Comparison of ENCODE assay signal across 10 cellular contexts in the genomic region with DNA sequence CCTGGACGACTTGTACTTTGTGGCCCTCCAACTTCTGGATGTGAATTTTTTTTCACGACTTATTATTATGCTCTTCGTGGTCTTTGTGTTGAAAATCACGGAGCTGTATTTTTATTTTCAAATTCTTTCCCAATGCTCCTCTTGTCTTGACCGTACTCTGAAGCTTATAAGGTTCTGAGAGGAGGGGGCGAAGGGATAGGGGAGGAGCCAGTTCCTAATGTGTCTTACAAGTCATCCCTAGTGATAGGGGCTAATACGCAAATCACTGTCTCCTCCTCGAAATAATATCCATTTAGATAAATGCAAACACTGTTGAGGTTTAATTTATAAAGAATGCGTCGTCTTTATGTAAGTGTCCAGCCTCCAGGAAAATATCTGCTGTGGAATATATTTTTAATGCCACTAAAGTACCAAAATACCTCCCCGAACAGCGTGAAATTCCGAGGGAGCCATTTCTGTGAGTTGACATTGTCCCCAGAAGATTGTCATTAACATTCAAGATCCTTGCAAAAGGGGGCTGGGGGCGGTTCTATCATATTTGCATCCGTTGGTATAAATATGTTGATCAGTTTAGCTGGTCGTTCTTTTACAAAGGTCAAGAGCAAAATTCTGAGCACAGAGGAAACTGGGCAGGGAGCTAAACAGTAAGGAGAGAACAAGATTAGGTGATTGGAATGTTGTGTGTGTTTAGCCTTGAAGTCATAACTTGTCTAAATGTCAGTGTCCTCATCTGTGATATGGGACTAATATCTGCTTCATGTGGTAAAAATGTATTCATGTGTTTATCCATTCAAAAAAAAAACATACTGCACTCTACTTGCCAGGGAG. TPM values are rescaled to one million over a fixed set of nuclear protein-coding genes. Genes with fewer than 3 reads are reported as not detected.
DNase-seq lines count a peak whose midpoint lies in the region; ATAC-seq, FAIRE-seq and TF ChIP-seq lines count a peak whose summit lies in the region.
"Had no signal": no experiment of that assay in that cellular context is flagged by ENCODE, and none has a peak within 500 bp of the region (broad histone marks: within the 10 kb centered on the region; RNA-seq: fewer than 3 reads in every experiment).

No MANE protein-coding gene starts in this region.

- H3K9me3 ChIP-seq in SK-N-SH = no peaks in the 10 kb centered on the region
- no peaks in the 10 kb centered on the region for H3K9me3 ChIP-seq in astrocyte (ENCODE audit: insufficient read depth, low read depth, low read length)
- no peaks in the 10 kb centered on the region for H3K9me3 ChIP-seq in suprapubic skin

- DNase-seq in SK-N-SH (no peak), astrocyte (ENCODE audit: low read depth) (peak; percentile 36), kidney glomerular epithelial cell (lab: John Stamatoyannopoulos, UW) (peak; percentile 62), suprapubic skin (ENCODE audit: low spot score in 2 of 2) (no peak), SKM-1 (lab: John Stamatoyannopoulos, UW; ENCODE audit: unreplicated experiment) (no peak), SW 1271 (lab: John Stamatoyannopoulos, UW) (no peak), DMS 273 treated with DMSO at 0.1 percent for 48 hours (lab: John Stamatoyannopoulos, UW) (no peak)
- DNase-seq: NCI-H2227 treated with DMSO at 0.1 percent for 48 hours had no signal

- H2AFZ ChIP-seq in SK-N-SH (ENCODE audit: low read depth) = no peak overlapping the region
- peak overlapping the region; percentile 64 for H2AFZ ChIP-seq in astrocyte (ENCODE audit: low read depth, low read length)

- ATAC-seq in SK-N-SH treated with all-trans-retinoic acid at 6 μM for 48 hours = no peak

- peak overlapping the region in 1 of 2 experiments; percentile 77; a peak in 1 of 4 replicates for H3K27ac ChIP-seq in SK-N-SH (ENCODE audit: low read depth in 2 of 2, low read length in 1 of 2)
- peak overlapping the region; percentile 97 for H3K27ac ChIP-seq in astrocyte (ENCODE audit: low read depth, low read length)
- H3K27ac ChIP-seq in suprapubic skin = peak overlapping the region; percentile 93

- peak overlapping the region; percentile 89 for H3K4me3 Mint-ChIP-seq in astrocyte (ENCODE audit: unreplicated experiment)

- H3K4me1 ChIP-seq in SK-N-SH (ENCODE audit: control insufficient read depth in 1 of 2, insufficient read depth in 2 of 2, low read depth in 1 of 2, low read length in 1 of 2) (peaks cover 0 to 4% of the 10 kb centered on the region in 2 experiments; a peak in 3 of 4 replicates), astrocyte (ENCODE audit: insufficient read depth, low read length) (peaks cover 17% of the 10 kb centered on the region), suprapubic skin (peaks cover 39% of the 10 kb centered on the region)

- peaks cover 11% of the 10 kb centered on the region for H3K36me3 Mint-ChIP-seq in astrocyte (ENCODE audit: low read depth, unreplicated experiment)

- WGBS in SK-N-SH (ENCODE audit: low lambda C conversion rate) = 12% methylated on average over 16 of the region's 16 CpGs
- 18% methylated on average over 16 of the region's 16 CpGs for whole genome bisulfite sequencing in suprapubic skin

- POLR2A ChIA-PET in SK-N-SH (lab: Yijun Ruan, JAX) = no interaction called here

- no peak for TF ChIP-seq POLR2A in suprapubic skin (IDR thresholded peaks at IDR 0.05)

- no peak for TF ChIP-seq CTCF in SK-N-SH (IDR thresholded peaks at IDR 0.05)
- no peak for TF ChIP-seq CTCF in astrocyte (IDR thresholded peaks at IDR 0.05; ENCODE audit: insufficient read depth, low read depth, low read length)
- TF ChIP-seq CTCF in suprapubic skin (IDR thresholded peaks at IDR 0.05) = no peak

- FAIRE-seq in astrocyte (lab: Jason Lieb, UNC) = peak; percentile 73
- FAIRE-seq: colon had no signal

- H3K9ac ChIP-seq in SK-N-SH (peak overlapping the region; percentile 86), astrocyte (ENCODE audit: low read length) (peak overlapping the region; percentile 99)

- no peaks in the 10 kb centered on the region for H3F3A ChIP-seq in SK-N-SH (replicated peaks; ENCODE audit: insufficient read depth)

- H3K36me3 ChIP-seq in SK-N-SH (replicated peaks in 1 of 2; ENCODE audit: control insufficient read depth in 1 of 2, insufficient read depth in 2 of 2, low read length in 1 of 2) (no peaks in the 10 kb centered on the region), astrocyte (ENCODE audit: insufficient read depth, low read length) (no peaks in the 10 kb centered on the region), suprapubic skin (no peaks in the 10 kb centered on the region)

- peaks cover 20% of the 10 kb centered on the region; the same call in 1 of the 2 replicates for H3K27me3 ChIP-seq in SK-N-SH (ENCODE audit: insufficient read depth)
- H3K27me3 ChIP-seq in astrocyte (ENCODE audit: insufficient read depth, low read length) = no peaks in the 10 kb centered on the region
- peaks cover 12% of the 10 kb centered on the region for H3K27me3 ChIP-seq in suprapubic skin

- H3K9me3 Mint-ChIP-seq in astrocyte (ENCODE audit: unreplicated experiment) = peaks cover 2% of the 10 kb centered on the region

- H3K4me2 ChIP-seq in SK-N-SH = peak overlapping the region; percentile 85
- peak overlapping the region; percentile 92 for H3K4me2 ChIP-seq in astrocyte (ENCODE audit: low read length)

- no peaks in the 10 kb centered on the region for H3K27me3 Mint-ChIP-seq in astrocyte (ENCODE audit: low read depth, unreplicated experiment)

- CTCF ChIA-PET in SK-N-SH (lab: Yijun Ruan, JAX) = no interaction called here

- H4K20me1 ChIP-seq in SK-N-SH (ENCODE audit: insufficient read depth) (peaks cover 3% of the 10 kb centered on the region; the same call in 1 of the 2 replicates), astrocyte (ENCODE audit: insufficient read depth, low read length) (peaks cover 20% of the 10 kb centered on the region)

- TF ChIP-seq EP300 in SK-N-SH (IDR thresholded peaks at IDR 0.05; ENCODE audit: borderline replicate concordance in 1 of 2, low read depth in 1 of 2, low read length in 1 of 2) (no peak), suprapubic skin (IDR thresholded peaks at IDR 0.05) (no peak)

- no peak for TF ChIP-seq RAD21 in SK-N-SH (IDR thresholded peaks at IDR 0.05; ENCODE audit: low read length)

- H3K79me2 ChIP-seq in SK-N-SH (ENCODE audit: insufficient read depth) (peaks cover 31% of the 10 kb centered on the region), astrocyte (ENCODE audit: insufficient read depth, low read length) (peaks cover 41% of the 10 kb centered on the region)

- peak overlapping the region; percentile 89 for H3K27ac Mint-ChIP-seq in astrocyte (ENCODE audit: unreplicated experiment)

- no peaks in the 10 kb centered on the region for H3K9me2 ChIP-seq in SK-N-SH

- H3K4me1 Mint-ChIP-seq in astrocyte (ENCODE audit: low read depth, unreplicated experiment) = peaks cover 12% of the 10 kb centered on the region

- H3K4me3 ChIP-seq in SK-N-SH (ENCODE audit: low read depth in 2 of 2, low read length in 1 of 2) (peak overlapping the region; percentile 60 to 74), astrocyte (ENCODE audit: insufficient read depth, low read depth, low read length) (peak overlapping the region; percentile 100), suprapubic skin (peak overlapping the region; percentile 95)

TF ChIP-seq in SK-N-SH, 30 proteins besides CTCF, POLR2A, EP300 and RAD21:
- TF ChIP-seq, protein P1, sequence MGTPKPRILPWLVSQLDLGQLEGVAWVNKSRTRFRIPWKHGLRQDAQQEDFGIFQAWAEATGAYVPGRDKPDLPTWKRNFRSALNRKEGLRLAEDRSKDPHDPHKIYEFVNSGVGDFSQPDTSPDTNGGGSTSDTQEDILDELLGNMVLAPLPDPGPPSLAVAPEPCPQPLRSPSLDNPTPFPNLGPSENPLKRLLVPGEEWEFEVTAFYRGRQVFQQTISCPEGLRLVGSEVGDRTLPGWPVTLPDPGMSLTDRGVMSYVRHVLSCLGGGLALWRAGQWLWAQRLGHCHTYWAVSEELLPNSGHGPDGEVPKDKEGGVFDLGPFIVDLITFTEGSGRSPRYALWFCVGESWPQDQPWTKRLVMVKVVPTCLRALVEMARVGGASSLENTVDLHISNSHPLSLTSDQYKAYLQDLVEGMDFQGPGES (IDR thresholded peaks at IDR 0.05; ENCODE audit: low read depth, low read length) = no peak
- no peak for TF ChIP-seq SIN3A (IDR thresholded peaks at IDR 0.05; ENCODE audit: borderline replicate concordance, low read depth, low read length)

TF ChIP-seq in SK-N-SH treated with all-trans-retinoic acid at 6 μM for 48 hours, 23 proteins besides CTCF, POLR2A, EP300 and RAD21 (continues in another document):
- TF ChIP-seq, protein P2, sequence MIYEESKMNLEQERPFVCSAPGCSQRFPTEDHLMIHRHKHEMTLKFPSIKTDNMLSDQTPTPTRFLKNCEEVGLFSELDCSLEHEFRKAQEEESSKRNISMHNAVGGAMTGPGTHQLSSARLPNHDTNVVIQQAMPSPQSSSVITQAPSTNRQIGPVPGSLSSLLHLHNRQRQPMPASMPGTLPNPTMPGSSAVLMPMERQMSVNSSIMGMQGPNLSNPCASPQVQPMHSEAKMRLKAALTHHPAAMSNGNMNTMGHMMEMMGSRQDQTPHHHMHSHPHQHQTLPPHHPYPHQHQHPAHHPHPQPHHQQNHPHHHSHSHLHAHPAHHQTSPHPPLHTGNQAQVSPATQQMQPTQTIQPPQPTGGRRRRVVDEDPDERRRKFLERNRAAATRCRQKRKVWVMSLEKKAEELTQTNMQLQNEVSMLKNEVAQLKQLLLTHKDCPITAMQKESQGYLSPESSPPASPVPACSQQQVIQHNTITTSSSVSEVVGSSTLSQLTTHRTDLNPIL (CRISPR knock-in tag; IDR thresholded peaks at IDR 0.05; ENCODE audit: low read depth) = no peak
- TF ChIP-seq ZNF8 (CRISPR knock-in tag; IDR thresholded peaks at IDR 0.05) = no peak
- no peak for TF ChIP-seq PPARA (CRISPR knock-in tag; IDR thresholded peaks at IDR 0.05; ENCODE audit: borderline replicate concordance)
- TF ChIP-seq BACH2 (CRISPR knock-in tag; IDR thresholded peaks at IDR 0.05; ENCODE audit: borderline replicate concordance) = no peak
- no peak for TF ChIP-seq ZFP3 (CRISPR knock-in tag; IDR thresholded peaks at IDR 0.05)
- no peak for TF ChIP-seq ZNF565 (CRISPR knock-in tag; conservative IDR thresholded peaks at IDR 0.05; ENCODE audit: low read depth)
- TF ChIP-seq RARB (CRISPR knock-in tag; IDR thresholded peaks at IDR 0.05) = no peak

RNA-seq across cellular contexts. Expression of a gene that starts 3.7 kb away (rescaled TPM):
- 32.2 and 41.3 TPM in 2 replicates for polyA plus RNA-seq in SK-N-SH (2012; rRNA removed)
- 24.5 and 30.8 TPM in 2 replicates for polyA plus RNA-seq in SK-N-SH (2012; cell fraction: cytosol; rRNA removed)
- 76.0 and 102 TPM in 2 replicates for polyA plus RNA-seq in SK-N-SH (2012; cell fraction: nucleus; rRNA removed)
- total RNA-seq in astrocyte (590 and 591 TPM in 2 replicates), suprapubic skin (100 to 1,000 TPM in 3 of 4 donors, 10 to 100 TPM in 1; 91.2 to 133 (median 105) TPM)

Comparison
In these comparisons a context has a peak if more than half of its experiments do, and no peak if none do; other contexts are left out.
1. DNase-seq: peak in astrocyte (single experiment) and kidney glomerular epithelial cell (single experiment); none in SK-N-SH (single experiment), suprapubic skin (0 of 2), SKM-1 (single experiment), SW 1271 (0 of 2) and DMS 273 treated with DMSO at 0.1 percent for 48 hours (single experiment).
2. Peak in every context shown above with its lines, with median percentiles within 50 percentile points of each other: H3K4me3 ChIP-seq.